Comparison of ENCODE assay signal across 2 cellular contexts in genomic region chr3:176970770-176971169, GRCh38.
TF ChIP-seq lines count a peak whose summit lies in the region.

No MANE protein-coding gene starts in this region.

TF ChIP-seq in GM12878, 131 proteins besides CTCF, POLR2A, EP300 and RAD21 (continued from another document):
- TF ChIP-seq ZBTB40 (IDR thresholded peaks at IDR 0.05; ENCODE audit: borderline replicate concordance) (peak; percentile 39; the same call in 1 of the 2 replicates), KAT2A (conservative IDR thresholded peaks at IDR 0.05; ENCODE audit: control insufficient read depth, low read depth, low read length) (no peak), FOS (IDR thresholded peaks at IDR 0.05; ENCODE audit: borderline replicate concordance, extremely low read depth, insufficient read length) (no peak)

TF ChIP-seq in K562, 482 proteins besides CTCF, POLR2A, EP300 and RAD21 (continued from another document):
- TF ChIP-seq ZBTB40 (IDR thresholded peaks at IDR 0.05) (peak; percentile 90), ZBTB40 (CRISPR knock-in tag; IDR thresholded peaks at IDR 0.05) (peak; percentile 73), RBM34 (IDR thresholded peaks at IDR 0.05; ENCODE audit: borderline replicate concordance, insufficient read depth, low read length) (no peak), RB1 (IDR thresholded peaks at IDR 0.05; ENCODE audit: low read depth) (no peak), NR0B1 (IDR thresholded peaks at IDR 0.05; ENCODE audit: partially characterized antibody) (no peak)
TF ChIP-seq in K562: peak in this region for 2.
